Comparison of ENCODE assay signal across 1 cellular context in the genomic region with DNA sequence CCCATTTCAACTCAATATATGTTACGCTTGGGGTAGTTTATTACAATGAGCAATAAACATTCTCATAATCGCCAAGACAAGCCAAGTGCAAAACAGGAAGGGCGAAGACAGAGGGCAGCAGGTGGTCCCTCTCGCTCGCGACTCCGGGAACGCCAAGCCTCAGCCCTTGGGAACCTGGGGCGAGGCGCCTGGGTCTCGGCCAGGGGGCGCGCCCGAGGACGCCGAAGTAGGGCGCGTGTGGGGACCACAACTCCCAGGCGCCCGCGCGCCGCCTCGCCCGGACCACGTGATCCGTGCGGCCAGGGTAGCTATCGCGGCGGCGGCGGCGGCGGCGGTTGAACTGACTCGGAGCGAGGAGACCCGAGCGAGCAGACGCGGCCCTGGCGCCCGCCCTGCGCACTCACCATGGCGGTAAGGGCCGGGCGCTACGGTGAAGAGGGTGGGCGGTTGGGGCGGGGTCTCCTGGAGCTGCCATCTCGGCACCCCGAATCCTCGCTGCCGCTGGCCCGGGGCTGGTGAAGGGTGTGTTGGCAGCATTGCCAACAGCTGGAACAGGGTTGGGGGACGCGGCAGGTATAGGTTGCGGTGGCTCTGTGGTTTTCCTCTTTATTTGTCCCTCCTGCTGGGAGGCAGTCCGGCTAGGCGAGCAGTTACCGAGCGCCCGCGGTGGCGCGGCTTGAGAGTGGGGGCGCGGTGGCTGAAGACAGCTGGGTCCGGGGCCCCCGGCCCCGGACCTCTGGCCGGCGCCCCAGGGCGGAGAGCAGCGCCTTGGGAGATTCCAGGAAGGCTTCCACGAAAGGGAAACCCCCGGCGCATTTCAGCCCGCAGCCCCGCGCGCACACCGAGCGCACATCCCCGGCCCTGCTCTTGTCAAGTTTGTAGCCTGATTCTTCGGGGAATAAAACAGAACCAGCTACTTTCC.
TF ChIP-seq lines count a peak whose summit lies in the region.

A gene with protein sequence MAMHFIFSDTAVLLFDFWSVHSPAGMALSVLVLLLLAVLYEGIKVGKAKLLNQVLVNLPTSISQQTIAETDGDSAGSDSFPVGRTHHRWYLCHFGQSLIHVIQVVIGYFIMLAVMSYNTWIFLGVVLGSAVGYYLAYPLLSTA (plus strand): TSS at position 338 of the 922 bp plus-strand sequence. CDS start 68 bp downstream, at position 406.

TF ChIP-seq in GM12878, 131 proteins besides CTCF, POLR2A, EP300 and RAD21 (continued from another document):
- TF ChIP-seq, protein P1, sequence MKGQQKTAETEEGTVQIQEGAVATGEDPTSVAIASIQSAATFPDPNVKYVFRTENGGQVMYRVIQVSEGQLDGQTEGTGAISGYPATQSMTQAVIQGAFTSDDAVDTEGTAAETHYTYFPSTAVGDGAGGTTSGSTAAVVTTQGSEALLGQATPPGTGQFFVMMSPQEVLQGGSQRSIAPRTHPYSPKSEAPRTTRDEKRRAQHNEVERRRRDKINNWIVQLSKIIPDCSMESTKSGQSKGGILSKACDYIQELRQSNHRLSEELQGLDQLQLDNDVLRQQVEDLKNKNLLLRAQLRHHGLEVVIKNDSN (IDR thresholded peaks at IDR 0.05; ENCODE audit: borderline replicate concordance, extremely low read length, insufficient read depth, low read depth, low read length), result peak; percentile 93
- peak; percentile 89 for TF ChIP-seq HCFC1 (IDR thresholded peaks at IDR 0.05; ENCODE audit: low read length)
- TF ChIP-seq RAD51 (IDR thresholded peaks at IDR 0.05), result peak; percentile 75; the same call in 1 of the 2 replicates
- TF ChIP-seq IKZF1 (conservative IDR thresholded peaks at IDR 0.05), result peak; percentile 80
- TF ChIP-seq YY1 (IDR thresholded peaks at IDR 0.05; ENCODE audit: low read depth, low read length), result peak; percentile 78
- TF ChIP-seq ZNF217 (IDR thresholded peaks at IDR 0.05), result no peak
- TF ChIP-seq, protein P2, sequence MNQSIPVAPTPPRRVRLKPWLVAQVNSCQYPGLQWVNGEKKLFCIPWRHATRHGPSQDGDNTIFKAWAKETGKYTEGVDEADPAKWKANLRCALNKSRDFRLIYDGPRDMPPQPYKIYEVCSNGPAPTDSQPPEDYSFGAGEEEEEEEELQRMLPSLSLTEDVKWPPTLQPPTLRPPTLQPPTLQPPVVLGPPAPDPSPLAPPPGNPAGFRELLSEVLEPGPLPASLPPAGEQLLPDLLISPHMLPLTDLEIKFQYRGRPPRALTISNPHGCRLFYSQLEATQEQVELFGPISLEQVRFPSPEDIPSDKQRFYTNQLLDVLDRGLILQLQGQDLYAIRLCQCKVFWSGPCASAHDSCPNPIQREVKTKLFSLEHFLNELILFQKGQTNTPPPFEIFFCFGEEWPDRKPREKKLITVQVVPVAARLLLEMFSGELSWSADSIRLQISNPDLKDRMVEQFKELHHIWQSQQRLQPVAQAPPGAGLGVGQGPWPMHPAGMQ (IDR thresholded peaks at IDR 0.05; ENCODE audit: borderline replicate concordance), result no peak
- peak; percentile 79 for TF ChIP-seq SIX5 (IDR thresholded peaks at IDR 0.05; ENCODE audit: low read depth, low read length, severe bottlenecking)
- TF ChIP-seq, protein P3, sequence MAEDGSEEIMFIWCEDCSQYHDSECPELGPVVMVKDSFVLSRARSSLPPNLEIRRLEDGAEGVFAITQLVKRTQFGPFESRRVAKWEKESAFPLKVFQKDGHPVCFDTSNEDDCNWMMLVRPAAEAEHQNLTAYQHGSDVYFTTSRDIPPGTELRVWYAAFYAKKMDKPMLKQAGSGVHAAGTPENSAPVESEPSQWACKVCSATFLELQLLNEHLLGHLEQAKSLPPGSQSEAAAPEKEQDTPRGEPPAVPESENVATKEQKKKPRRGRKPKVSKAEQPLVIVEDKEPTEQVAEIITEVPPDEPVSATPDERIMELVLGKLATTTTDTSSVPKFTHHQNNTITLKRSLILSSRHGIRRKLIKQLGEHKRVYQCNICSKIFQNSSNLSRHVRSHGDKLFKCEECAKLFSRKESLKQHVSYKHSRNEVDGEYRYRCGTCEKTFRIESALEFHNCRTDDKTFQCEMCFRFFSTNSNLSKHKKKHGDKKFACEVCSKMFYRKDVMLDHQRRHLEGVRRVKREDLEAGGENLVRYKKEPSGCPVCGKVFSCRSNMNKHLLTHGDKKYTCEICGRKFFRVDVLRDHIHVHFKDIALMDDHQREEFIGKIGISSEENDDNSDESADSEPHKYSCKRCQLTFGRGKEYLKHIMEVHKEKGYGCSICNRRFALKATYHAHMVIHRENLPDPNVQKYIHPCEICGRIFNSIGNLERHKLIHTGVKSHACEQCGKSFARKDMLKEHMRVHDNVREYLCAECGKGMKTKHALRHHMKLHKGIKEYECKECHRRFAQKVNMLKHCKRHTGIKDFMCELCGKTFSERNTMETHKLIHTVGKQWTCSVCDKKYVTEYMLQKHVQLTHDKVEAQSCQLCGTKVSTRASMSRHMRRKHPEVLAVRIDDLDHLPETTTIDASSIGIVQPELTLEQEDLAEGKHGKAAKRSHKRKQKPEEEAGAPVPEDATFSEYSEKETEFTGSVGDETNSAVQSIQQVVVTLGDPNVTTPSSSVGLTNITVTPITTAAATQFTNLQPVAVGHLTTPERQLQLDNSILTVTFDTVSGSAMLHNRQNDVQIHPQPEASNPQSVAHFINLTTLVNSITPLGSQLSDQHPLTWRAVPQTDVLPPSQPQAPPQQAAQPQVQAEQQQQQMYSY (CRISPR knock-in tag; IDR thresholded peaks at IDR 0.05), result 0 out of 2 replicates have a peak, but pooled peaks have one; percentile 12
- TF ChIP-seq, protein P4, sequence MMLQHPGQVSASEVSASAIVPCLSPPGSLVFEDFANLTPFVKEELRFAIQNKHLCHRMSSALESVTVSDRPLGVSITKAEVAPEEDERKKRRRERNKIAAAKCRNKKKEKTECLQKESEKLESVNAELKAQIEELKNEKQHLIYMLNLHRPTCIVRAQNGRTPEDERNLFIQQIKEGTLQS (IDR thresholded peaks at IDR 0.05; ENCODE audit: borderline replicate concordance, extremely low read depth, low read depth, low read length), result peak; percentile 77; the same call in 1 of the 2 replicates
- TF ChIP-seq CHD2 (IDR thresholded peaks at IDR 0.05; ENCODE audit: borderline replicate concordance, low read depth, low read length), result 0 out of 2 replicates have a peak, but pooled peaks have one; percentile 47
- TF ChIP-seq, protein P5, sequence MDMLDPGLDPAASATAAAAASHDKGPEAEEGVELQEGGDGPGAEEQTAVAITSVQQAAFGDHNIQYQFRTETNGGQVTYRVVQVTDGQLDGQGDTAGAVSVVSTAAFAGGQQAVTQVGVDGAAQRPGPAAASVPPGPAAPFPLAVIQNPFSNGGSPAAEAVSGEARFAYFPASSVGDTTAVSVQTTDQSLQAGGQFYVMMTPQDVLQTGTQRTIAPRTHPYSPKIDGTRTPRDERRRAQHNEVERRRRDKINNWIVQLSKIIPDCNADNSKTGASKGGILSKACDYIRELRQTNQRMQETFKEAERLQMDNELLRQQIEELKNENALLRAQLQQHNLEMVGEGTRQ (IDR thresholded peaks at IDR 0.05; ENCODE audit: borderline replicate concordance, low read depth, low read length), result peak; percentile 58
- TF ChIP-seq LARP7 (IDR thresholded peaks at IDR 0.05), result 0 out of 2 replicates have a peak, but pooled peaks have one; percentile 57
- TF ChIP-seq, protein P6, sequence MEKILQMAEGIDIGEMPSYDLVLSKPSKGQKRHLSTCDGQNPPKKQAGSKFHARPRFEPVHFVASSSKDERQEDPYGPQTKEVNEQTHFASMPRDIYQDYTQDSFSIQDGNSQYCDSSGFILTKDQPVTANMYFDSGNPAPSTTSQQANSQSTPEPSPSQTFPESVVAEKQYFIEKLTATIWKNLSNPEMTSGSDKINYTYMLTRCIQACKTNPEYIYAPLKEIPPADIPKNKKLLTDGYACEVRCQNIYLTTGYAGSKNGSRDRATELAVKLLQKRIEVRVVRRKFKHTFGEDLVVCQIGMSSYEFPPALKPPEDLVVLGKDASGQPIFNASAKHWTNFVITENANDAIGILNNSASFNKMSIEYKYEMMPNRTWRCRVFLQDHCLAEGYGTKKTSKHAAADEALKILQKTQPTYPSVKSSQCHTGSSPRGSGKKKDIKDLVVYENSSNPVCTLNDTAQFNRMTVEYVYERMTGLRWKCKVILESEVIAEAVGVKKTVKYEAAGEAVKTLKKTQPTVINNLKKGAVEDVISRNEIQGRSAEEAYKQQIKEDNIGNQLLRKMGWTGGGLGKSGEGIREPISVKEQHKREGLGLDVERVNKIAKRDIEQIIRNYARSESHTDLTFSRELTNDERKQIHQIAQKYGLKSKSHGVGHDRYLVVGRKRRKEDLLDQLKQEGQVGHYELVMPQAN (conservative IDR thresholded peaks at IDR 0.05), result peak; percentile 55
- TF ChIP-seq, protein P7, sequence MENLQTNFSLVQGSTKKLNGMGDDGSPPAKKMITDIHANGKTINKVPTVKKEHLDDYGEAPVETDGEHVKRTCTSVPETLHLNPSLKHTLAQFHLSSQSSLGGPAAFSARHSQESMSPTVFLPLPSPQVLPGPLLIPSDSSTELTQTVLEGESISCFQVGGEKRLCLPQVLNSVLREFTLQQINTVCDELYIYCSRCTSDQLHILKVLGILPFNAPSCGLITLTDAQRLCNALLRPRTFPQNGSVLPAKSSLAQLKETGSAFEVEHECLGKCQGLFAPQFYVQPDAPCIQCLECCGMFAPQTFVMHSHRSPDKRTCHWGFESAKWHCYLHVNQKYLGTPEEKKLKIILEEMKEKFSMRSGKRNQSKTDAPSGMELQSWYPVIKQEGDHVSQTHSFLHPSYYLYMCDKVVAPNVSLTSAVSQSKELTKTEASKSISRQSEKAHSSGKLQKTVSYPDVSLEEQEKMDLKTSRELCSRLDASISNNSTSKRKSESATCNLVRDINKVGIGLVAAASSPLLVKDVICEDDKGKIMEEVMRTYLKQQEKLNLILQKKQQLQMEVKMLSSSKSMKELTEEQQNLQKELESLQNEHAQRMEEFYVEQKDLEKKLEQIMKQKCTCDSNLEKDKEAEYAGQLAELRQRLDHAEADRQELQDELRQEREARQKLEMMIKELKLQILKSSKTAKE (IDR thresholded peaks at IDR 0.05; ENCODE audit: low read depth, poor library complexity, severe bottlenecking), result no peak
